ENCODE assay signal across 12 cellular contexts in genomic region chr2:25257032-25257455, GRCh38.
A peak's percentile ranks its signal among the peaks of the same experiment; 100 is the strongest.
DNase-seq lines count a peak whose midpoint lies in the region; TF ChIP-seq lines count a peak whose summit lies in the region.
"Had no signal": no experiment of that assay in that cellular context is flagged by ENCODE, and none has a peak within 500 bp of the region (broad histone marks: within the 10 kb centered on the region; RNA-seq: fewer than 3 reads in every experiment).

No MANE protein-coding gene starts in this region.

- TF ChIP-seq CTCF in transverse colon (IDR thresholded peaks at IDR 0.05), result no peak
- TF ChIP-seq CTCF in GM13977 (IDR thresholded peaks at IDR 0.05; ENCODE audit: extremely low read depth, insufficient read depth, missing control alignments), result no peak

- H3K27me3 ChIP-seq in transverse colon, result no peaks in the 10 kb centered on the region
- H3K27me3 ChIP-seq: BLaER1 treated with 17β-estradiol and CSF1 and Interleukin-3, amounts not matched to agents 10 nM and 100 nM; SJSA1 had no signal

- no peak for TF ChIP-seq POLR2A in transverse colon (IDR thresholded peaks at IDR 0.05)

- DNase-seq in SHP77 (lab: John Stamatoyannopoulos, UW) (peak; percentile 35 to 45), SHP77 treated with DMSO at 0.1 percent for 48 hours (lab: John Stamatoyannopoulos, UW) (no peak), caudate nucleus (lab: John Stamatoyannopoulos, UW) (peak in 18 of 61 donors; percentile 12 to 89 (median 37)), lung microvascular endothelial cell (ENCODE audit: low read depth in 2 of 2) (peak; percentile 33 to 43), transverse colon (no peak), COLO829 (ENCODE audit: low spot score) (no peak), GM13977 (ENCODE audit: low spot score) (no peak)
- no peak for DNase-seq in activated naive CD4-positive, alpha-beta T cell treated with Interleukin-2 at 50 U/mL for 16 hours
- DNase-seq: activated T-cell treated with anti-CD3 and anti-CD28 coated beads, Interleukin-2, amount 50 U/mL, for 48 hours; stimulated activated CD4-positive, alpha-beta T cell treated with anti-CD3 and anti-CD28 coated beads, Interleukin-1b, Interleukin-23, amount 100 ng/mL, for 48 hours had no signal

- peaks cover 0 to 3% (median 0%) of the 10 kb centered on the region in 4 donors for H3K36me3 ChIP-seq in transverse colon
- H3K36me3 ChIP-seq: SJSA1 had no signal

- in situ Hi-C loops in transverse colon (cut with MboI; ENCODE audit: low pct_ligation_motif_present in 1 of 4, low pct_unique_long_range_greater_than_20kb in 1 of 4, low sequenced_read_pairs in 3 of 4), result no loop called here
- in situ Hi-C loops in GM13977 (cut with MboI; ENCODE audit: low pct_unique_long_range_greater_than_20kb, low sequenced_read_pairs, unreplicated experiment), result no loop called here

- no peaks in the 10 kb centered on the region for H3K9me3 ChIP-seq in transverse colon
- H3K9me3 ChIP-seq: BLaER1 treated with 17β-estradiol and CSF1 and Interleukin-3, amounts not matched to agents 10 nM and 100 nM; SJSA1 had no signal

- no peak overlapping the region for H3K4me3 ChIP-seq in transverse colon
- H3K4me3 ChIP-seq: BLaER1 treated with 17β-estradiol and CSF1 and Interleukin-3, amounts not matched to agents 10 nM and 100 nM; SJSA1 had no signal

- peaks cover 5 to 21% (median 9%) of the 10 kb centered on the region in 4 donors for H3K4me1 ChIP-seq in transverse colon
- H3K4me1 ChIP-seq: SJSA1 had no signal

- no peak for TF ChIP-seq EP300 in transverse colon (IDR thresholded peaks at IDR 0.05; ENCODE audit: low read depth)

- H3K27ac ChIP-seq in caudate nucleus (ENCODE audit: low read depth, low read length), result peak overlapping the region; percentile 82
- peak overlapping the region; percentile 7 to 68 (median 38) for H3K27ac ChIP-seq in transverse colon
- H3K27ac ChIP-seq: SJSA1 had no signal

- intact Hi-C loops in transverse colon (cut with DNase I; ENCODE audit: low total_unique reads), result no loop called here

- WGBS in transverse colon (ENCODE audit: low coverage in 1 of 2), 2 donors, result 60 to 77% methylated on average over 2 to 7 of the region's 7 CpGs

Comparison
In these comparisons a context has a peak if more than half of its experiments do, and no peak if none do; other contexts are left out.
1. DNase-seq: peak in SHP77 (2 of 2) and lung microvascular endothelial cell (2 of 2); none in SHP77 treated with DMSO at 0.1 percent for 48 hours (single experiment), transverse colon (single experiment), activated naive CD4-positive, alpha-beta T cell treated with Interleukin-2 at 50 U/mL for 16 hours (single experiment), COLO829 (single experiment) and GM13977 (single experiment).